19 cellular contexts compared by ENCODE assay signal in genomic region chr4:87732033-87732770, GRCh38.
A peak's percentile ranks its signal among the peaks of the same experiment; 100 is the strongest.
DNase-seq lines count a peak whose midpoint lies in the region; ATAC-seq, FAIRE-seq and TF ChIP-seq lines count a peak whose summit lies in the region.
"Had no signal": no experiment of that assay in that cellular context is flagged by ENCODE, and none has a peak within 500 bp of the region (broad histone marks: within the 10 kb centered on the region; RNA-seq: fewer than 3 reads in every experiment).

No MANE protein-coding gene starts in this region.

- H3K36me3 ChIP-seq in right atrium auricular region (no peaks in the 10 kb centered on the region), upper lobe of right lung (no peaks in the 10 kb centered on the region)
- H3K36me3 ChIP-seq: Peyer's patch, spleen, upper lobe of left lung had no signal

- H3K9me3 ChIP-seq in right atrium auricular region (no peaks in the 10 kb centered on the region), upper lobe of right lung (no peaks in the 10 kb centered on the region)
- H3K9me3 ChIP-seq: body of pancreas, Caco-2, Peyer's patch, spleen, upper lobe of left lung had no signal

- DNase-seq in Right ventricle myocardium superior (no peak), right atrium auricular region (ENCODE audit: low spot score) (no peak), NOMO-1 treated with dmso at 0.1 percent for 144 hours (lab: John Stamatoyannopoulos, UW; ENCODE audit: unreplicated experiment) (peak; percentile 51), epithelial cell of esophagus (ENCODE audit: low read depth) (peak; percentile 39), upper lobe of right lung (no peak), NCI-H526 (lab: John Stamatoyannopoulos, UW) (no peak), GM19239 (ENCODE audit: insufficient read length, low spot score) (no peak)
- DNase-seq: activated naive CD4-positive, alpha-beta T cell treated with anti-CD3 and anti-CD28 coated beads, Interleukin-2, amount 50 U/mL, for 16 hours; Caco-2; naive B cell; NCI-H187 treated with DMSO at 0.1 percent for 48 hours; NCI-H510A; Peyer's patch; spleen; stimulated activated naive B cell treated with anti-CD40 and anti-IgM and Interleukin-4, amounts not matched to agents 10 μg/mL and 1 μg/mL and 100 μg/mL, for 72 hours; T-cell; upper lobe of left lung had no signal

- H3K27ac ChIP-seq in right atrium auricular region (peak overlapping the region in 1 of 2 donors; percentile 40), upper lobe of right lung (no peak overlapping the region)
- H3K27ac ChIP-seq: body of pancreas, Peyer's patch, spleen, upper lobe of left lung had no signal

- no peaks in the 10 kb centered on the region for H3K4me1 ChIP-seq in right atrium auricular region
- no peaks in the 10 kb centered on the region for H3K4me1 ChIP-seq in upper lobe of right lung
- H3K4me1 ChIP-seq: body of pancreas, Caco-2, Peyer's patch, spleen, upper lobe of left lung had no signal

- peak; percentile 72 for ATAC-seq in Right ventricle myocardium superior (ENCODE audit: poor library complexity)
- peak; percentile 96 for ATAC-seq in upper lobe of right lung
- ATAC-seq in HG03095 (IDR thresholded peaks at IDR 0.05; ENCODE audit: unreplicated experiment) = no peak
- ATAC-seq: body of pancreas; stimulated activated naive B cell treated with anti-CD40 and anti-IgM and Interleukin-4, amounts not matched to agents 10 μg/mL and 1 μg/mL and 100 μg/mL, for 72 hours; T-cell had no signal

- no peak overlapping the region for H3K4me3 ChIP-seq in right atrium auricular region
- H3K4me3 ChIP-seq in epithelial cell of esophagus (ENCODE audit: low read length) = no peak overlapping the region
- no peak overlapping the region for H3K4me3 ChIP-seq in upper lobe of right lung
- H3K4me3 ChIP-seq: body of pancreas, Peyer's patch, spleen, upper lobe of left lung had no signal

- no peak for FAIRE-seq in GM19239 (lab: Jason Lieb, UNC)

- no peak for TF ChIP-seq CTCF in right atrium auricular region (IDR thresholded peaks at IDR 0.05)
- no peak for TF ChIP-seq CTCF in epithelial cell of esophagus (IDR thresholded peaks at IDR 0.05; ENCODE audit: insufficient read depth, low read depth, low read length, missing control alignments)
- no peak for TF ChIP-seq CTCF in upper lobe of right lung (IDR thresholded peaks at IDR 0.05)

- intact Hi-C loops in Right ventricle myocardium superior (cut with DNase I) (no loop called here), upper lobe of right lung (cut with DNase I) (no loop called here)

- H3K27me3 ChIP-seq in right atrium auricular region (no peaks in the 10 kb centered on the region), upper lobe of right lung (no peaks in the 10 kb centered on the region)
- H3K27me3 ChIP-seq: body of pancreas, Peyer's patch, spleen, upper lobe of left lung had no signal

Comparison
In these comparisons a context has a peak if more than half of its experiments do, and no peak if none do; other contexts are left out.
1. DNase-seq: peak in NOMO-1 treated with dmso at 0.1 percent for 144 hours (single experiment) and epithelial cell of esophagus (single experiment); none in Right ventricle myocardium superior (single experiment), right atrium auricular region (single experiment), upper lobe of right lung (single experiment), NCI-H526 (0 of 2) and GM19239 (single experiment).